Comparison of ENCODE assay signal across 8 cellular contexts in genomic region chr17:60677308-60678117, GRCh38. TPM values are rescaled to one million over a fixed set of nuclear protein-coding genes. Genes with fewer than 3 reads are reported as not detected.
A peak's percentile ranks its signal among the peaks of the same experiment; 100 is the strongest.
DNase-seq lines count a peak whose midpoint lies in the region; ATAC-seq and TF ChIP-seq lines count a peak whose summit lies in the region.

BCAS3 (plus strand) TSS chr17:60677851.

- under 1% methylated on average over 45 of the region's 51 CpGs for WGBS in esophagus muscularis mucosa

- H3K4me3 ChIP-seq in esophagus muscularis mucosa (peak within 1 kb of the TSS; percentile 67 to 83 (median 79)), muscle layer of duodenum (ENCODE audit: low read depth in 1 of 2, low read length in 2 of 2) (peak within 1 kb of the TSS; percentile 93 to 98)

- H3K27me3 ChIP-seq in esophagus muscularis mucosa (no peaks in the 10 kb centered on the region), muscle layer of duodenum (ENCODE audit: low read depth, low read length) (no peaks in the 10 kb centered on the region)

- H3K27ac ChIP-seq in esophagus muscularis mucosa (replicated peaks in 1 of 4) = peak within 1 kb of the TSS; percentile 77 to 83 (median 81)
- H3K27ac ChIP-seq in muscle layer of duodenum (ENCODE audit: low read length) = peak within 1 kb of the TSS; percentile 58

- H3K27me3 Mint-ChIP-seq in activated T-cell treated with anti-CD3 and anti-CD28 coated beads, Interleukin-2, amount 50 U/mL, for 4 hours (ENCODE audit: low read depth) = no peaks in the 10 kb centered on the region

- peak; percentile 98 for ATAC-seq in GM21717 (IDR thresholded peaks at IDR 0.05; ENCODE audit: unreplicated experiment)
- ATAC-seq in activated T-cell treated with anti-CD3 and anti-CD28 coated beads, Interleukin-2, amount 50 U/mL, for 4 hours = peak; percentile 96 to 97

- peak in 1 of 3 experiments; percentile 22 for TF ChIP-seq CTCF in esophagus muscularis mucosa (IDR thresholded peaks at IDR 0.05)

- H3K4me1 Mint-ChIP-seq in activated T-cell treated with anti-CD3 and anti-CD28 coated beads, Interleukin-2, amount 50 U/mL, for 4 hours (ENCODE audit: low read depth) = peaks cover 21% of the 10 kb centered on the region

- no peak for TF ChIP-seq EP300 in esophagus muscularis mucosa (IDR thresholded peaks at IDR 0.05)

- DNase-seq in DMS153 treated with DMSO at 0.1 percent for 48 hours (lab: John Stamatoyannopoulos, UW; ENCODE audit: unreplicated experiment) = peak; percentile 95
- peak; percentile 99 for DNase-seq in KBM-7
- DNase-seq in activated T-cell treated with anti-CD3 and anti-CD28 coated beads, Interleukin-2, amount 50 U/mL, for 4 hours = peak; percentile 93
- DNase-seq in esophagus muscularis mucosa (ENCODE audit: extremely low spot score) = peak; percentile 99
- peak; percentile 95 to 96 for DNase-seq in stimulated activated CD8-positive, alpha-beta memory T cell treated with anti-CD3 and anti-CD28 coated beads, Interleukin-7, amount 100 ng/mL, for 4 hours (ENCODE audit: low read depth in 2 of 2)

- no peaks in the 10 kb centered on the region for H3K9me3 ChIP-seq in esophagus muscularis mucosa
- H3K9me3 ChIP-seq in muscle layer of duodenum (ENCODE audit: control insufficient read depth in 1 of 2, low read length in 2 of 2) = no peaks in the 10 kb centered on the region

- H3K4me1 ChIP-seq in esophagus muscularis mucosa = peaks cover 13 to 19% (median 16%) of the 10 kb centered on the region in 4 donors
- peaks cover 0 to 14% of the 10 kb centered on the region in 2 donors for H3K4me1 ChIP-seq in muscle layer of duodenum (ENCODE audit: control insufficient read depth in 1 of 2, insufficient read depth in 2 of 2, low read length in 2 of 2)

- in situ Hi-C loops in KBM-7 (cut with MboI; ENCODE audit: low pct_unique_long_range_greater_than_20kb, low sequenced_read_pairs) = no loop called here

- TF ChIP-seq POLR2A in esophagus muscularis mucosa (IDR thresholded peaks at IDR 0.05; ENCODE audit: low read depth) = peak; percentile 58

- peaks cover 4 to 17% (median 7%) of the 10 kb centered on the region in 4 donors for H3K36me3 ChIP-seq in esophagus muscularis mucosa
- H3K36me3 ChIP-seq in muscle layer of duodenum (ENCODE audit: control insufficient read depth in 1 of 2, insufficient read depth in 2 of 2, low read length in 2 of 2) = peaks cover 0 to 8% of the 10 kb centered on the region in 2 donors

- intact Hi-C loops in esophagus muscularis mucosa (cut with DNase I) = no loop called here

- H3K36me3 Mint-ChIP-seq in activated T-cell treated with anti-CD3 and anti-CD28 coated beads, Interleukin-2, amount 50 U/mL, for 4 hours (ENCODE audit: insufficient read depth) = peaks cover 4% of the 10 kb centered on the region

- H3K9me3 Mint-ChIP-seq in activated T-cell treated with anti-CD3 and anti-CD28 coated beads, Interleukin-2, amount 50 U/mL, for 4 hours = peaks cover 4% of the 10 kb centered on the region

- peak within 1 kb of the TSS; percentile 91 for H3K4me3 Mint-ChIP-seq in activated T-cell treated with anti-CD3 and anti-CD28 coated beads, Interleukin-2, amount 50 U/mL, for 4 hours

TF ChIP-seq in PFSK-1, 5 proteins besides CTCF, POLR2A, EP300 and RAD21:
- TF ChIP-seq SIN3A (IDR thresholded peaks at IDR 0.05; ENCODE audit: borderline replicate concordance, insufficient read depth, low read length) (peak; percentile 99), FOXP2 (optimal IDR thresholded peaks at IDR 0.05; ENCODE audit: borderline replicate concordance, extremely low read depth, extremely low read length, insufficient read depth) (peak; percentile 97), POLR2AphosphoS5 (IDR thresholded peaks at IDR 0.05; ENCODE audit: low read depth, low read length) (peak; percentile 72; the same call in 1 of the 2 replicates), TAF1 (IDR thresholded peaks at IDR 0.05; ENCODE audit: borderline replicate concordance, insufficient read depth, low read length) (peak; percentile 67; the same call in 1 of the 2 replicates)
- TF ChIP-seq, protein P1, sequence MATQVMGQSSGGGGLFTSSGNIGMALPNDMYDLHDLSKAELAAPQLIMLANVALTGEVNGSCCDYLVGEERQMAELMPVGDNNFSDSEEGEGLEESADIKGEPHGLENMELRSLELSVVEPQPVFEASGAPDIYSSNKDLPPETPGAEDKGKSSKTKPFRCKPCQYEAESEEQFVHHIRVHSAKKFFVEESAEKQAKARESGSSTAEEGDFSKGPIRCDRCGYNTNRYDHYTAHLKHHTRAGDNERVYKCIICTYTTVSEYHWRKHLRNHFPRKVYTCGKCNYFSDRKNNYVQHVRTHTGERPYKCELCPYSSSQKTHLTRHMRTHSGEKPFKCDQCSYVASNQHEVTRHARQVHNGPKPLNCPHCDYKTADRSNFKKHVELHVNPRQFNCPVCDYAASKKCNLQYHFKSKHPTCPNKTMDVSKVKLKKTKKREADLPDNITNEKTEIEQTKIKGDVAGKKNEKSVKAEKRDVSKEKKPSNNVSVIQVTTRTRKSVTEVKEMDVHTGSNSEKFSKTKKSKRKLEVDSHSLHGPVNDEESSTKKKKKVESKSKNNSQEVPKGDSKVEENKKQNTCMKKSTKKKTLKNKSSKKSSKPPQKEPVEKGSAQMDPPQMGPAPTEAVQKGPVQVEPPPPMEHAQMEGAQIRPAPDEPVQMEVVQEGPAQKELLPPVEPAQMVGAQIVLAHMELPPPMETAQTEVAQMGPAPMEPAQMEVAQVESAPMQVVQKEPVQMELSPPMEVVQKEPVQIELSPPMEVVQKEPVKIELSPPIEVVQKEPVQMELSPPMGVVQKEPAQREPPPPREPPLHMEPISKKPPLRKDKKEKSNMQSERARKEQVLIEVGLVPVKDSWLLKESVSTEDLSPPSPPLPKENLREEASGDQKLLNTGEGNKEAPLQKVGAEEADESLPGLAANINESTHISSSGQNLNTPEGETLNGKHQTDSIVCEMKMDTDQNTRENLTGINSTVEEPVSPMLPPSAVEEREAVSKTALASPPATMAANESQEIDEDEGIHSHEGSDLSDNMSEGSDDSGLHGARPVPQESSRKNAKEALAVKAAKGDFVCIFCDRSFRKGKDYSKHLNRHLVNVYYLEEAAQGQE (IDR thresholded peaks at IDR 0.05; ENCODE audit: insufficient read depth in 1 of 2, low read depth in 2 of 2, low read length in 2 of 2) = no peak

RNA-seq across cellular contexts. Expression of gene BCAS3, which starts in this region (rescaled TPM):
- 6.8 TPM for polyA plus RNA-seq in PFSK-1 (2012; ENCODE audit: insufficient read length, low read depth)
- total RNA-seq in activated T-cell treated with anti-CD3 and anti-CD28 coated beads, Interleukin-2, amount 50 U/mL, for 4 hours = 1 to 10 TPM; 3.6 to 4.2 (median 4.1) TPM
- total RNA-seq in esophagus muscularis mucosa = 10 to 100 TPM; 17.4 to 25.7 (median 19.5) TPM

Comparison
In these comparisons a context has a peak if more than half of its experiments do, and no peak if none do; other contexts are left out.
1. Peak in every context shown above with its lines: DNase-seq, ATAC-seq, H3K4me3 ChIP-seq and H3K27ac ChIP-seq.